1 cellular context compared by ENCODE assay signal in genomic region chr5:150614651-150615040, GRCh38.
TF ChIP-seq lines count a peak whose summit lies in the region.

No MANE protein-coding gene starts in this region.

TF ChIP-seq in HCT116, 20 proteins besides CTCF, POLR2A, EP300 and RAD21:
- TF ChIP-seq YY1 (IDR thresholded peaks at IDR 0.05; ENCODE audit: extremely low read depth, insufficient replicate concordance, low read depth, low read length) (no peak), POLR2AphosphoS5 (IDR thresholded peaks at IDR 0.05; ENCODE audit: low read depth, low read length) (no peak), ZFX (IDR thresholded peaks at IDR 0.05) (no peak), CEBPB (IDR thresholded peaks at IDR 0.05; ENCODE audit: low read depth) (no peak)
